9 cellular contexts compared by ENCODE assay signal in genomic region chr5:127820910-127821553, GRCh38.
DNase-seq lines count a peak whose midpoint lies in the region; ATAC-seq and TF ChIP-seq lines count a peak whose summit lies in the region.
"Had no signal": no experiment of that assay in that cellular context is flagged by ENCODE, and none has a peak within 500 bp of the region (broad histone marks: within the 10 kb centered on the region; RNA-seq: fewer than 3 reads in every experiment).

No MANE protein-coding gene starts in this region.

- H3K36me3 ChIP-seq in left lung = no peaks in the 10 kb centered on the region

- no peak overlapping the region for H3K4me3 ChIP-seq in left lung

- intact Hi-C loops in left lung (cut with DNase I) = no loop called here

- peaks cover 0 to 8% of the 10 kb centered on the region in 2 donors for H3K4me1 ChIP-seq in left lung

- H3K27ac ChIP-seq in left lung = no peak overlapping the region

- no peaks in the 10 kb centered on the region for H3K9me3 ChIP-seq in left lung

- DNase-seq in MV-4-11 (lab: John Stamatoyannopoulos, UW) (peak; percentile 69), renal cortical epithelial cell (ENCODE audit: low read depth) (peak; percentile 97), activated gamma-delta T cell treated with Interleukin-2 at 50 U/mL for 16 hours (no peak), T-helper 9 cell (no peak), left lung (no peak)
- DNase-seq: activated CD8-positive, alpha-beta memory T cell treated with anti-CD3 and anti-CD28 coated beads, Interleukin-2, amount 50 U/mL, for 48 hours; SHP77 had no signal

- H3K27me3 ChIP-seq in left lung = no peaks in the 10 kb centered on the region

- TF ChIP-seq CTCF in left lung (IDR thresholded peaks at IDR 0.05) = no peak

- peak; percentile 98 for ATAC-seq in GM18909 (IDR thresholded peaks at IDR 0.05; ENCODE audit: poor library complexity, unreplicated experiment)
- ATAC-seq in HG02759 (IDR thresholded peaks at IDR 0.05; ENCODE audit: unreplicated experiment) = peak; percentile 96
- no peak for ATAC-seq in left lung

Comparison
In these comparisons a context has a peak if more than half of its experiments do, and no peak if none do; other contexts are left out.
1. DNase-seq: peak in MV-4-11 (single experiment) and renal cortical epithelial cell (single experiment); none in activated gamma-delta T cell treated with Interleukin-2 at 50 U/mL for 16 hours (single experiment), T-helper 9 cell (single experiment) and left lung (0 of 2).